ENCODE assay signal across 11 cellular contexts in the genomic region with DNA sequence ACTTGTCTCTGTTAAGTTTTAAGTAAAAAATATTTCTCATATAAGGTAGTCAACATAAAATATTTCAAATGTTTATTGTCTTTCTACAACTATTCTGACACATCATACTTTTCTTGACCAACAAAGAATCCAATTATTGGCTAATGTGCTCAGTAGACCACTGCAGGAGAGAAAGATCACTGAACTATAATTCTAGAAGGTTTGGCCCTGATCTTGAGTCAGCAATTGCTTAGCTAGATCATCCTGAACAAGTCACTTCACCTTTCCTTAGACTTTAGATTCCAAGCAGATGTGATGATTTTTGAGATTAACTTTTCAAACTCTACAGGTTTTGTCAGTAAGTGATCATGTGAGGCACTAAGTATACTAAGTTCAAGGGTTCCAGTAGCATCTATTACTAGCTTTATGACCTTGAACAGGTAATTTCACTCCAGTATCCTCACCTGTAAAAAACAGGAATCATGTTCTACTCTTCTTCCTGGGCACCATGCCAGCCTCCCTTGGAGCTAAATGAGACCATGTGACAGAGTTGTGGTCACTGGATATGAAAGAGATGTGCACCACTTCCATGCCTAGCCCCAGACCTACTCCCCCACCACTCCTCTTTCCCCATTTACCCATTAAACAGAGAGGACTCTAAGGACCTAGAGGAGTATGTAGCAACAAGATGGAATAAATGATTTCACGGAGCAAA. TPM values are rescaled to one million over a fixed set of nuclear protein-coding genes. Genes with fewer than 3 reads are reported as not detected.
DNase-seq lines count a peak whose midpoint lies in the region; ATAC-seq, FAIRE-seq and TF ChIP-seq lines count a peak whose summit lies in the region.
"Had no signal": no experiment of that assay in that cellular context is flagged by ENCODE, and none has a peak within 500 bp of the region (broad histone marks: within the 10 kb centered on the region; RNA-seq: fewer than 3 reads in every experiment).

No MANE protein-coding gene starts in this region.

- TF ChIP-seq RAD21 in A549 (conservative IDR thresholded peaks at IDR 0.05 in 1 of 2, IDR thresholded peaks at IDR 0.05 in 1 of 2) = no peak
- TF ChIP-seq RAD21 in HCT116 (IDR thresholded peaks at IDR 0.05; ENCODE audit: low read depth) = no peak
- TF ChIP-seq RAD21 in K562 (CRISPR knock-in tag; conservative IDR thresholded peaks at IDR 0.05 in 1 of 2, IDR thresholded peaks at IDR 0.05 in 1 of 2) = no peak

- ATAC-seq in A549 (peak in 1 of 2 experiments; percentile 22; a peak in 3 of 6 replicates), HCT116 (peak; percentile 57), K562 (no peak; the same call in 1 of the 3 replicates)

- H3K27ac ChIP-seq in A549 (peak overlapping the region in 1 of 2 experiments; percentile 32; a peak in 3 of 6 replicates), HCT116 (ENCODE audit: low read depth, low read length) (no peak overlapping the region), K562 (ENCODE audit: extremely low read depth, low read depth, low read length) (no peak overlapping the region), kidney (ENCODE audit: low read depth in 2 of 2, low read length in 2 of 2) (no peak overlapping the region)
- no peak overlapping the region for H3K27ac ChIP-seq in effector memory CD4-positive, alpha-beta T cell (ENCODE audit: insufficient read depth, low read length, poor library complexity, severe bottlenecking)
- H3K27ac ChIP-seq: thoracic aorta had no signal

- no peak for TF ChIP-seq POLR2A in A549 (IDR thresholded peaks at IDR 0.05; ENCODE audit: low read length)
- no peak for TF ChIP-seq POLR2A in HCT116 (IDR thresholded peaks at IDR 0.05; ENCODE audit: borderline replicate concordance, extremely low read depth, insufficient read depth, insufficient read length)
- no peak for TF ChIP-seq POLR2A in K562 (conservative IDR thresholded peaks at IDR 0.05)

- BruUV-seq in HCT116 (replicated peaks; lab: Mats Ljungman, UMichigan) (no TSS peak), K562 (replicated peaks; lab: Mats Ljungman, UMichigan) (no TSS peak)

- RAD21 ChIA-PET in HCT116 (lab: Charles Lee; ENCODE audit: low non-redundant PET in 1 of 2, low total read pairs in 2 of 2, uncharacterized antibody in 2 of 2, unreplicated experiment in 2 of 2) = no interaction called here

- TF ChIP-seq EP300 in A549 (IDR thresholded peaks at IDR 0.05) = no peak
- TF ChIP-seq EP300 in K562 (IDR thresholded peaks at IDR 0.05; ENCODE audit: low read length) = no peak

- FAIRE-seq in A549 (lab: Jason Lieb, UNC) = no peak
- FAIRE-seq in K562 (lab: Jason Lieb, UNC) = peak; percentile 67
- no peak for FAIRE-seq in kidney (lab: Jason Lieb, UNC)

- no peaks in the 10 kb centered on the region for H3K27me3 ChIP-seq in HCT116 (ENCODE audit: insufficient read depth, low read length)
- H3K27me3 ChIP-seq in K562 (ENCODE audit: control insufficient read depth in 2 of 2, insufficient read depth in 2 of 2, low read length in 2 of 2) = no peaks in the 10 kb centered on the region
- H3K27me3 ChIP-seq in effector memory CD4-positive, alpha-beta T cell (replicated peaks; ENCODE audit: control insufficient read depth, insufficient read depth, low read length, poor library complexity, severe bottlenecking) = no peaks in the 10 kb centered on the region

- in situ Hi-C loops in K562 (cut with MboI) = no loop called here

- POLR2A ChIA-PET in A549 (lab: Yijun Ruan, JAX) (no interaction called here), HCT116 (lab: Charles Lee) (interaction anchor here (0.5 kb wide), 1 partner anchor 16 kb away, joined by 3 read pairs; no protein-coding TSS in a partner anchor), K562 (lab: Yijun Ruan, JAX) (no interaction called here)

- H3K4me1 ChIP-seq in A549 (peaks cover 42% of the 10 kb centered on the region), HCT116 (ENCODE audit: control insufficient read depth in 1 of 2, insufficient read depth in 2 of 2, low read length in 2 of 2) (peaks cover 6 to 9% of the 10 kb centered on the region in 2 experiments; a peak in 3 of 4 replicates), K562 (replicated peaks in 1 of 2; ENCODE audit: control insufficient read depth in 2 of 2, insufficient read depth in 2 of 2, low read length in 2 of 2) (no peaks in the 10 kb centered on the region), kidney (ENCODE audit: control insufficient read depth in 1 of 2, insufficient read depth in 1 of 2, low read depth in 1 of 2, low read length in 2 of 2) (no peaks in the 10 kb centered on the region)
- no peaks in the 10 kb centered on the region for H3K4me1 ChIP-seq in effector memory CD4-positive, alpha-beta T cell (ENCODE audit: control insufficient read depth, insufficient read depth, low read length, poor library complexity, severe bottlenecking)

- H3K79me2 ChIP-seq in HCT116 (ENCODE audit: insufficient read depth, low read length) = no peaks in the 10 kb centered on the region
- H3K79me2 ChIP-seq in K562 (ENCODE audit: control insufficient read depth, insufficient read depth, low read length) = no peaks in the 10 kb centered on the region

- CTCF ChIA-PET in A549 (lab: Yijun Ruan, JAX) (interaction anchor here (0.7 to 2.4 kb wide), 5 partner anchors 25 to 125 kb away, joined by 3 to 10 read pairs (median 5); no protein-coding TSS in a partner anchor), HCT116 (lab: Charles Lee) (no interaction called here), K562 (lab: Yijun Ruan, JAX; ENCODE audit: low intra/inter-chr PET ratio) (no interaction called here)

- TF ChIP-seq CTCF in A549 (IDR thresholded peaks at IDR 0.05) (no peak), HCT116 (IDR thresholded peaks at IDR 0.05 in 2 of 3, conservative IDR thresholded peaks at IDR 0.05 in 1 of 3; ENCODE audit: borderline replicate concordance in 1 of 3, insufficient read depth in 1 of 3, low read depth in 2 of 3, low read length in 2 of 3) (no peak), K562 (IDR thresholded peaks at IDR 0.05 in 2 of 3, conservative IDR thresholded peaks at IDR 0.05 in 1 of 3; ENCODE audit: insufficient read depth in 2 of 3, low read depth in 1 of 3, low read length in 3 of 3) (no peak), kidney (IDR thresholded peaks at IDR 0.05; ENCODE audit: borderline replicate concordance, extremely low read depth, insufficient read depth) (no peak)

- H3K4me2 ChIP-seq in A549 (peak overlapping the region; percentile 32), HCT116 (ENCODE audit: low read length) (peak overlapping the region; percentile 11; the same call in 1 of the 2 replicates), K562 (ENCODE audit: insufficient read depth, low read length) (no peak overlapping the region)

- H3K9ac ChIP-seq in HCT116 (ENCODE audit: low read length) (no peak overlapping the region), K562 (ENCODE audit: insufficient read depth in 1 of 2, low read depth in 2 of 2, low read length in 2 of 2) (no peak overlapping the region), kidney (ENCODE audit: low read length in 2 of 2) (no peak overlapping the region)

- H3K9me1 ChIP-seq in K562 (ENCODE audit: control insufficient read depth, insufficient read depth, low read length) = no peaks in the 10 kb centered on the region

- WGBS in A549 (ENCODE audit: missing lambda C conversion rate) = 88% methylated on average over 1 of the region's 1 CpG
- 0% methylated on average over 1 of the region's 1 CpG for WGBS in K562 (ENCODE audit: insufficient coverage, low coverage, missing lambda C conversion rate)

- H3K9me3 ChIP-seq in A549 (no peaks in the 10 kb centered on the region), HCT116 (ENCODE audit: control insufficient read depth in 1 of 2, insufficient read depth in 1 of 2, low read depth in 1 of 2, low read length in 2 of 2) (no peaks in the 10 kb centered on the region), K562 (replicated peaks; ENCODE audit: control insufficient read depth, insufficient read depth, low read depth, low read length) (no peaks in the 10 kb centered on the region), kidney (ENCODE audit: control insufficient read depth in 1 of 2, low read length in 2 of 2) (no peaks in the 10 kb centered on the region)
- H3K9me3 ChIP-seq in effector memory CD4-positive, alpha-beta T cell (ENCODE audit: control insufficient read depth, low read length) = no peaks in the 10 kb centered on the region
- H3K9me3 ChIP-seq: thoracic aorta had no signal

- intact Hi-C loops in HCT116 (cut with micrococcal nuclease) (no loop called here), K562 (cut with micrococcal nuclease) (no loop called here), kidney (cut with DNase I) (no loop called here)

- no peaks in the 10 kb centered on the region for H3K9me2 ChIP-seq in HCT116 (ENCODE audit: insufficient read depth)

- peak in 1 of 2 experiments; percentile 16 for DNase-seq in A549 (ENCODE audit: low read depth in 1 of 2, low spot score in 1 of 2)
- no peak for DNase-seq in HCT116 (ENCODE audit: low read depth, low spot score)
- DNase-seq in NCI-H510A (lab: John Stamatoyannopoulos, UW) = peak; percentile 91
- DNase-seq in K562 (ENCODE audit: extremely low read depth in 1 of 4, low spot score in 3 of 4) = no peak
- DNase-seq in NCI-H1048 (lab: John Stamatoyannopoulos, UW) = no peak
- no peak for DNase-seq in kidney
- no peak for DNase-seq in effector memory CD4-positive, alpha-beta T cell
- no peak for DNase-seq in dermis blood vessel endothelial cell
- DNase-seq: anterior cingulate cortex, H9 had no signal

- H2AFZ ChIP-seq in HCT116 (ENCODE audit: low read depth, low read length, poor library complexity, severe bottlenecking) (no peak overlapping the region), K562 (ENCODE audit: low read depth, low read length) (no peak overlapping the region)

- H3K36me3 ChIP-seq in HCT116 (ENCODE audit: control insufficient read depth in 1 of 2, insufficient read depth in 2 of 2, low read length in 2 of 2) = no peaks in the 10 kb centered on the region
- H3K36me3 ChIP-seq in K562 (ENCODE audit: control insufficient read depth, insufficient read depth, low read length) = no peaks in the 10 kb centered on the region
- H3K36me3 ChIP-seq in kidney (ENCODE audit: control insufficient read depth in 1 of 2, insufficient read depth in 2 of 2, low read length in 2 of 2) = no peaks in the 10 kb centered on the region
- H3K36me3 ChIP-seq in effector memory CD4-positive, alpha-beta T cell (ENCODE audit: control insufficient read depth, insufficient read depth, low read length) = no peaks in the 10 kb centered on the region
- H3K36me3 ChIP-seq: thoracic aorta had no signal

- no peaks in the 10 kb centered on the region for H4K20me1 ChIP-seq in HCT116 (ENCODE audit: insufficient read depth)
- no peaks in the 10 kb centered on the region for H4K20me1 ChIP-seq in K562 (replicated peaks; ENCODE audit: control insufficient read depth, insufficient read depth, low read length)

- no peak overlapping the region for H3K4me3 ChIP-seq in A549
- H3K4me3 ChIP-seq in HCT116 (replicated peaks in 1 of 2; ENCODE audit: low read depth in 1 of 2, low read length in 2 of 2) = no peak overlapping the region
- no peak overlapping the region for H3K4me3 ChIP-seq in K562
- H3K4me3 ChIP-seq in kidney (ENCODE audit: low read length in 2 of 2) = no peak overlapping the region
- no peak overlapping the region for H3K4me3 ChIP-seq in effector memory CD4-positive, alpha-beta T cell (ENCODE audit: insufficient read depth, low read depth, low read length, poor library complexity, severe bottlenecking)
- H3K4me3 ChIP-seq: thoracic aorta had no signal

RNA-seq across cellular contexts. Expression of a gene that starts 17.3 kb away (rescaled TPM):
- 17.6 and 21.8 TPM in 2 replicates for polyA plus RNA-seq in A549 (2011; rRNA removed)
- 2.9 and 5.6 TPM in 2 replicates for polyA plus RNA-seq in A549 (2012; cell fraction: cytosol; rRNA removed)
- polyA plus RNA-seq in A549 (2012; cell fraction: nucleus; rRNA removed) = 3.6 and 7.2 TPM in 2 replicates
- polyA plus RNA-seq in A549 (2017; fragmentation: RNase III; extraction: RNeasy Plus Mini Kit Qiagen cat#74134 plus additional on column Dnase treatment) = 15.4 to 24.9 TPM (median 23.5 TPM) in 3 replicates
- polyA minus RNA-seq in A549 (2011; rRNA and poly(A)+ RNA removed) = 11.4 and 12.2 TPM in 2 replicates
- total RNA-seq in HCT116 (2021; ENCODE audit: unreplicated experiment) = 4.9 TPM
- 1.1 and 1.3 TPM in 2 replicates for polyA plus RNA-seq in HCT116 (2012)
- 0.62 and 0.72 TPM in 2 replicates for total RNA-seq in K562 (2011; cell fraction: chromatin; rRNA removed; ENCODE audit: low replicate concordance)
- total RNA-seq in K562 (2011; cell fraction: nucleolus; rRNA removed) = 1.0 and 2.4 TPM in 2 replicates
- 1.3 and 1.4 TPM in 2 replicates for total RNA-seq in K562 (2011; cell fraction: nucleoplasm; rRNA removed)
- 0.36 and 0.57 TPM in 2 replicates for total RNA-seq in K562 (2014; rRNA removed)
- 0.95 and 1.4 TPM in 2 replicates for total RNA-seq in K562 (2014; rRNA removed; fragmentation: Illumina TruSeq; extraction: Trizol)
- 0.53 and 0.76 TPM in 2 replicates for total RNA-seq in K562 (2015; rRNA removed; fragmentation: Illumina TruSeq; extraction: Trizol)
- total RNA-seq in K562 (2021) = 0.75 and 0.78 TPM in 2 replicates
- polyA plus RNA-seq in K562 (2011; rRNA removed) = 0.35 and 0.63 TPM in 2 replicates
- polyA plus RNA-seq in K562 (2011; cell fraction: cytosol; rRNA removed) = 0.15 and 0.88 TPM in 2 replicates
- 0.17 and 0.31 TPM in 2 replicates for polyA plus RNA-seq in K562 (2011; cell fraction: nucleus; rRNA removed)
- 0.53 and 0.62 TPM in 2 replicates for polyA plus RNA-seq in K562 (2012)
- 0.80 and 0.87 TPM in 2 replicates for polyA plus RNA-seq in K562 (2014; fragmentation: Illumina TruSeq; extraction: Trizol)
- under 1 TPM; 0.32 to 0.46 TPM for polyA plus RNA-seq in K562 (2014; fragmentation: Nextera tagmentation; extraction: Ambion mirVana)
- polyA plus RNA-seq in K562 (2014; rRNA removed) = 0.22 and 0.49 TPM in 2 replicates
- polyA minus RNA-seq in K562 (2011; rRNA and poly(A)+ RNA removed) = 0.60 and 0.74 TPM in 2 replicates
- 0.36 and 0.48 TPM in 2 replicates for polyA minus RNA-seq in K562 (2011; cell fraction: cytosol; rRNA and poly(A)+ RNA removed)
- polyA minus RNA-seq in K562 (2011; cell fraction: nucleus; rRNA and poly(A)+ RNA removed) = 0.67 TPM in 2 replicates
- total RNA-seq in kidney = 11.5 TPM
- 1.0 TPM for polyA plus RNA-seq in kidney (ENCODE audit: insufficient read depth, low read depth, low replicate concordance)
- 27.4 and 42.2 TPM in 2 replicates for total RNA-seq in dermis blood vessel endothelial cell
